ENCODE assay signal across 1 cellular context in genomic region chr19:2900296-2901252, GRCh38.
TF ChIP-seq lines count a peak whose summit lies in the region.

Gene ZNF57 (plus strand): TSS chr19:2900928. CDS start chr19:2901046, 118 bp downstream.

TF ChIP-seq in HepG2, 621 proteins besides CTCF, POLR2A, EP300 and RAD21 (continued from another document and continues in another):
- TF ChIP-seq, protein P1, sequence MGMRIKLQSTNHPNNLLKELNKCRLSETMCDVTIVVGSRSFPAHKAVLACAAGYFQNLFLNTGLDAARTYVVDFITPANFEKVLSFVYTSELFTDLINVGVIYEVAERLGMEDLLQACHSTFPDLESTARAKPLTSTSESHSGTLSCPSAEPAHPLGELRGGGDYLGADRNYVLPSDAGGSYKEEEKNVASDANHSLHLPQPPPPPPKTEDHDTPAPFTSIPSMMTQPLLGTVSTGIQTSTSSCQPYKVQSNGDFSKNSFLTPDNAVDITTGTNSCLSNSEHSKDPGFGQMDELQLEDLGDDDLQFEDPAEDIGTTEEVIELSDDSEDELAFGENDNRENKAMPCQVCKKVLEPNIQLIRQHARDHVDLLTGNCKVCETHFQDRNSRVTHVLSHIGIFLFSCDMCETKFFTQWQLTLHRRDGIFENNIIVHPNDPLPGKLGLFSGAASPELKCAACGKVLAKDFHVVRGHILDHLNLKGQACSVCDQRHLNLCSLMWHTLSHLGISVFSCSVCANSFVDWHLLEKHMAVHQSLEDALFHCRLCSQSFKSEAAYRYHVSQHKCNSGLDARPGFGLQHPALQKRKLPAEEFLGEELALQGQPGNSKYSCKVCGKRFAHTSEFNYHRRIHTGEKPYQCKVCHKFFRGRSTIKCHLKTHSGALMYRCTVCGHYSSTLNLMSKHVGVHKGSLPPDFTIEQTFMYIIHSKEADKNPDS (CRISPR knock-in tag; IDR thresholded peaks at IDR 0.05), result no peak; the same call in 1 of the 2 replicates
- TF ChIP-seq THAP11 (CRISPR knock-in tag; IDR thresholded peaks at IDR 0.05) (peak; percentile 71), ZNF749 (CRISPR knock-in tag; IDR thresholded peaks at IDR 0.05; ENCODE audit: borderline replicate concordance) (peak; percentile 24; the same call in 1 of the 2 replicates), ZNF709 (CRISPR knock-in tag; IDR thresholded peaks at IDR 0.05) (no peak), MLLT10 (CRISPR knock-in tag; IDR thresholded peaks at IDR 0.05) (no peak), ISX (CRISPR knock-in tag; conservative IDR thresholded peaks at IDR 0.05) (no peak), U2AF1 (optimal IDR thresholded peaks at IDR 0.05; ENCODE audit: low read depth, low read length) (no peak), POLR2AphosphoS5 (IDR thresholded peaks at IDR 0.05; ENCODE audit: low read depth, low read length) (peak; percentile 68), LCORL (IDR thresholded peaks at IDR 0.05) (no peak), LCORL (CRISPR knock-in tag; IDR thresholded peaks at IDR 0.05) (no peak), ZKSCAN8 (CRISPR knock-in tag; IDR thresholded peaks at IDR 0.05; ENCODE audit: borderline replicate concordance) (no peak), AFF4 (CRISPR knock-in tag; IDR thresholded peaks at IDR 0.05) (no peak), CEBPB (IDR thresholded peaks at IDR 0.05; ENCODE audit: borderline replicate concordance, low read depth, low read length) (peak; percentile 29; the same call in 1 of the 2 replicates), HMGXB3 (CRISPR knock-in tag; IDR thresholded peaks at IDR 0.05; ENCODE audit: borderline replicate concordance) (peak; percentile 98), GMEB1 (CRISPR knock-in tag; IDR thresholded peaks at IDR 0.05; ENCODE audit: borderline replicate concordance) (peak; percentile 80), JUND (CRISPR knock-in tag; IDR thresholded peaks at IDR 0.05) (peak; percentile 53; the same call in 1 of the 2 replicates), ZMAT3 (CRISPR knock-in tag; conservative IDR thresholded peaks at IDR 0.05) (0 out of 2 replicates have a peak, but pooled peaks have one; percentile 58), ZNF329 (CRISPR knock-in tag; IDR thresholded peaks at IDR 0.05; ENCODE audit: low read depth) (no peak), ZNF549 (CRISPR knock-in tag; IDR thresholded peaks at IDR 0.05) (no peak), KDM3A (CRISPR knock-in tag; IDR thresholded peaks at IDR 0.05; ENCODE audit: low read depth) (no peak), CREB1 (IDR thresholded peaks at IDR 0.05) (peak; percentile 98), CREB1 (CRISPR knock-in tag; IDR thresholded peaks at IDR 0.05) (peak; percentile 86), ZNF335 (CRISPR knock-in tag; IDR thresholded peaks at IDR 0.05) (0 out of 2 replicates have a peak, but pooled peaks have one; percentile 28), HOXD1 (CRISPR knock-in tag; IDR thresholded peaks at IDR 0.05) (no peak), GABPA (IDR thresholded peaks at IDR 0.05; ENCODE audit: low read depth, low read length) (no peak), GABPA (CRISPR knock-in tag; IDR thresholded peaks at IDR 0.05; ENCODE audit: low read depth) (no peak; the same call in 1 of the 2 replicates), ZFP82 (CRISPR knock-in tag; IDR thresholded peaks at IDR 0.05; ENCODE audit: borderline replicate concordance) (no peak), DMAP1 (CRISPR knock-in tag; IDR thresholded peaks at IDR 0.05) (peak; percentile 74; the same call in 1 of the 2 replicates), CREBL2 (CRISPR knock-in tag; IDR thresholded peaks at IDR 0.05; ENCODE audit: borderline replicate concordance) (0 out of 2 replicates have a peak, but pooled peaks have one; percentile 58), E2F5 (CRISPR knock-in tag; conservative IDR thresholded peaks at IDR 0.05) (peak; percentile 76), PCBP1 (IDR thresholded peaks at IDR 0.05; ENCODE audit: borderline replicate concordance, low read depth, low read length) (peak; percentile 67; the same call in 1 of the 2 replicates)
- TF ChIP-seq, protein P2, sequence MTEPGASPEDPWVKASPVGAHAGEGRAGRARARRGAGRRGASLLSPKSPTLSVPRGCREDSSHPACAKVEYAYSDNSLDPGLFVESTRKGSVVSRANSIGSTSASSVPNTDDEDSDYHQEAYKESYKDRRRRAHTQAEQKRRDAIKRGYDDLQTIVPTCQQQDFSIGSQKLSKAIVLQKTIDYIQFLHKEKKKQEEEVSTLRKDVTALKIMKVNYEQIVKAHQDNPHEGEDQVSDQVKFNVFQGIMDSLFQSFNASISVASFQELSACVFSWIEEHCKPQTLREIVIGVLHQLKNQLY (CRISPR knock-in tag; IDR thresholded peaks at IDR 0.05), result 0 out of 2 replicates have a peak, but pooled peaks have one; percentile 45
- TF ChIP-seq, protein P3, sequence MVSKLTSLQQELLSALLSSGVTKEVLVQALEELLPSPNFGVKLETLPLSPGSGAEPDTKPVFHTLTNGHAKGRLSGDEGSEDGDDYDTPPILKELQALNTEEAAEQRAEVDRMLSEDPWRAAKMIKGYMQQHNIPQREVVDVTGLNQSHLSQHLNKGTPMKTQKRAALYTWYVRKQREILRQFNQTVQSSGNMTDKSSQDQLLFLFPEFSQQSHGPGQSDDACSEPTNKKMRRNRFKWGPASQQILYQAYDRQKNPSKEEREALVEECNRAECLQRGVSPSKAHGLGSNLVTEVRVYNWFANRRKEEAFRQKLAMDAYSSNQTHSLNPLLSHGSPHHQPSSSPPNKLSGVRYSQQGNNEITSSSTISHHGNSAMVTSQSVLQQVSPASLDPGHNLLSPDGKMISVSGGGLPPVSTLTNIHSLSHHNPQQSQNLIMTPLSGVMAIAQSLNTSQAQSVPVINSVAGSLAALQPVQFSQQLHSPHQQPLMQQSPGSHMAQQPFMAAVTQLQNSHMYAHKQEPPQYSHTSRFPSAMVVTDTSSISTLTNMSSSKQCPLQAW (CRISPR knock-in tag; IDR thresholded peaks at IDR 0.05), result peak; percentile 71; the same call in 1 of the 2 replicates
- TF ChIP-seq, protein P4, sequence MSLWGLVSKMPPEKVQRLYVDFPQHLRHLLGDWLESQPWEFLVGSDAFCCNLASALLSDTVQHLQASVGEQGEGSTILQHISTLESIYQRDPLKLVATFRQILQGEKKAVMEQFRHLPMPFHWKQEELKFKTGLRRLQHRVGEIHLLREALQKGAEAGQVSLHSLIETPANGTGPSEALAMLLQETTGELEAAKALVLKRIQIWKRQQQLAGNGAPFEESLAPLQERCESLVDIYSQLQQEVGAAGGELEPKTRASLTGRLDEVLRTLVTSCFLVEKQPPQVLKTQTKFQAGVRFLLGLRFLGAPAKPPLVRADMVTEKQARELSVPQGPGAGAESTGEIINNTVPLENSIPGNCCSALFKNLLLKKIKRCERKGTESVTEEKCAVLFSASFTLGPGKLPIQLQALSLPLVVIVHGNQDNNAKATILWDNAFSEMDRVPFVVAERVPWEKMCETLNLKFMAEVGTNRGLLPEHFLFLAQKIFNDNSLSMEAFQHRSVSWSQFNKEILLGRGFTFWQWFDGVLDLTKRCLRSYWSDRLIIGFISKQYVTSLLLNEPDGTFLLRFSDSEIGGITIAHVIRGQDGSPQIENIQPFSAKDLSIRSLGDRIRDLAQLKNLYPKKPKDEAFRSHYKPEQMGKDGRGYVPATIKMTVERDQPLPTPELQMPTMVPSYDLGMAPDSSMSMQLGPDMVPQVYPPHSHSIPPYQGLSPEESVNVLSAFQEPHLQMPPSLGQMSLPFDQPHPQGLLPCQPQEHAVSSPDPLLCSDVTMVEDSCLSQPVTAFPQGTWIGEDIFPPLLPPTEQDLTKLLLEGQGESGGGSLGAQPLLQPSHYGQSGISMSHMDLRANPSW (CRISPR knock-in tag; IDR thresholded peaks at IDR 0.05; ENCODE audit: borderline replicate concordance), result no peak
- TF ChIP-seq, protein P5, sequence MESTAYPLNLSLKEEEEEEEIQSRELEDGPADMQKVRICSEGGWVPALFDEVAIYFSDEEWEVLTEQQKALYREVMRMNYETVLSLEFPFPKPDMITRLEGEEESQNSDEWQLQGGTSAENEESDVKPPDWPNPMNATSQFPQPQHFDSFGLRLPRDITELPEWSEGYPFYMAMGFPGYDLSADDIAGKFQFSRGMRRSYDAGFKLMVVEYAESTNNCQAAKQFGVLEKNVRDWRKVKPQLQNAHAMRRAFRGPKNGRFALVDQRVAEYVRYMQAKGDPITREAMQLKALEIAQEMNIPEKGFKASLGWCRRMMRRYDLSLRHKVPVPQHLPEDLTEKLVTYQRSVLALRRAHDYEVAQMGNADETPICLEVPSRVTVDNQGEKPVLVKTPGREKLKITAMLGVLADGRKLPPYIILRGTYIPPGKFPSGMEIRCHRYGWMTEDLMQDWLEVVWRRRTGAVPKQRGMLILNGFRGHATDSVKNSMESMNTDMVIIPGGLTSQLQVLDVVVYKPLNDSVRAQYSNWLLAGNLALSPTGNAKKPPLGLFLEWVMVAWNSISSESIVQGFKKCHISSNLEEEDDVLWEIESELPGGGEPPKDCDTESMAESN (CRISPR knock-in tag; conservative IDR thresholded peaks at IDR 0.05), result peak; percentile 89
